8 cellular contexts compared by ENCODE assay signal in genomic region chr1:26697441-26697977, GRCh38. TPM values are rescaled to one million over a fixed set of nuclear protein-coding genes. Genes with fewer than 3 reads are reported as not detected.
DNase-seq lines count a peak whose midpoint lies in the region; ATAC-seq and TF ChIP-seq lines count a peak whose summit lies in the region.

No MANE protein-coding gene starts in this region.

- peak overlapping the region; percentile 78 to 81 for H3K4me3 ChIP-seq in DND-41 (ENCODE audit: low read depth in 1 of 2, low read length in 2 of 2)
- peak overlapping the region; percentile 80 for H3K4me3 ChIP-seq in Karpas-422 (ENCODE audit: low read length)
- H3K4me3 ChIP-seq in ectodermal cell (ENCODE audit: insufficient read depth, low read depth, low read length): peak overlapping the region; percentile 94
- H3K4me3 ChIP-seq in neutrophil (ENCODE audit: low read depth in 1 of 2, low read length in 1 of 2): peak overlapping the region; percentile 78 to 90

- H4K20me1 ChIP-seq in DND-41 (ENCODE audit: insufficient read depth, low read length): peaks cover 48% of the 10 kb centered on the region
- H4K20me1 ChIP-seq in Karpas-422 (ENCODE audit: insufficient read depth, low read depth, low read length): peaks cover 43% of the 10 kb centered on the region

- H3K9me2 ChIP-seq in Karpas-422 (replicated peaks; ENCODE audit: insufficient read depth, low read length): no peaks in the 10 kb centered on the region

- H3K4me1 ChIP-seq in DND-41 (ENCODE audit: insufficient read depth, low read length) (peaks cover 64% of the 10 kb centered on the region), Karpas-422 (ENCODE audit: low read length) (peaks cover 75% of the 10 kb centered on the region), ectodermal cell (ENCODE audit: control insufficient read depth, insufficient read depth, low read length) (peaks cover 42% of the 10 kb centered on the region), neutrophil (ENCODE audit: control insufficient read depth in 1 of 2, insufficient read depth in 1 of 2, low read depth in 1 of 2, low read length in 1 of 2) (peaks cover 73% of the 10 kb centered on the region in 2 experiments)

- WGBS in ectodermal cell, 2 experiments: 0 to 1% methylated on average over 24 to 27 of the region's 28 CpGs

- H3K27me3 ChIP-seq in DND-41 (ENCODE audit: insufficient read depth, low read length, poor library complexity) (no peaks in the 10 kb centered on the region), Karpas-422 (ENCODE audit: low read length) (no peaks in the 10 kb centered on the region), ectodermal cell (ENCODE audit: control insufficient read depth, insufficient read depth, low read length, poor library complexity, severe bottlenecking) (no peaks in the 10 kb centered on the region), neutrophil (no peaks in the 10 kb centered on the region)

- TF ChIP-seq CTCF in DND-41 (IDR thresholded peaks at IDR 0.05; ENCODE audit: borderline replicate concordance, extremely low read depth, low read length, poor library complexity, severe bottlenecking) (no peak), neutrophil (IDR thresholded peaks at IDR 0.05) (no peak)

- DNase-seq in DND-41 (peak; percentile 38), Karpas-422 (peak; percentile 61), hepatic stellate cell (ENCODE audit: low spot score) (no peak), H4 (ENCODE audit: low spot score) (no peak), NK-92 (lab: John Stamatoyannopoulos, UW; ENCODE audit: unreplicated experiment) (no peak)

- no peaks in the 10 kb centered on the region for H3K9me3 ChIP-seq in DND-41 (ENCODE audit: insufficient read depth, low read length, severe bottlenecking)
- no peaks in the 10 kb centered on the region for H3K9me3 ChIP-seq in Karpas-422 (ENCODE audit: low read length)
- H3K9me3 ChIP-seq in ectodermal cell (ENCODE audit: control insufficient read depth, low read length): no peaks in the 10 kb centered on the region
- no peaks in the 10 kb centered on the region for H3K9me3 ChIP-seq in neutrophil

- H3K79me2 ChIP-seq in DND-41 (ENCODE audit: insufficient read depth, low read length): peaks cover 86% of the 10 kb centered on the region
- peaks cover 62% of the 10 kb centered on the region for H3K79me2 ChIP-seq in Karpas-422 (ENCODE audit: low read length)

- H3K36me3 ChIP-seq in DND-41 (ENCODE audit: insufficient read depth, low read length) (peaks cover 46% of the 10 kb centered on the region), Karpas-422 (ENCODE audit: insufficient read depth, low read length) (peaks cover 19% of the 10 kb centered on the region; the same call in 1 of the 2 replicates), ectodermal cell (ENCODE audit: control insufficient read depth, insufficient read depth, low read length) (no peaks in the 10 kb centered on the region), neutrophil (no peaks in the 10 kb centered on the region)

- H3K4me2 ChIP-seq in DND-41 (ENCODE audit: insufficient read depth, low read length) (peak overlapping the region; percentile 97), Karpas-422 (ENCODE audit: low read depth, low read length, poor library complexity, severe bottlenecking) (peak overlapping the region; percentile 85)

- peak overlapping the region; percentile 89 for H3K9ac ChIP-seq in DND-41 (ENCODE audit: low read depth, low read length)
- H3K9ac ChIP-seq in Karpas-422 (ENCODE audit: low read length): peak overlapping the region; percentile 95

- peak overlapping the region; percentile 91 for H3K27ac ChIP-seq in DND-41 (ENCODE audit: low read length)
- H3K27ac ChIP-seq in Karpas-422 (ENCODE audit: low read length): peak overlapping the region; percentile 78
- H3K27ac ChIP-seq in ectodermal cell (ENCODE audit: insufficient read depth, low read depth, low read length, poor library complexity, severe bottlenecking): peak overlapping the region; percentile 67
- H3K27ac ChIP-seq in neutrophil: peak overlapping the region; percentile 96

- ATAC-seq in DND-41 (ENCODE audit: insufficient read depth, low read depth) (peak; percentile 0; the same call in 1 of the 3 replicates), HG03378 (IDR thresholded peaks at IDR 0.05; ENCODE audit: unreplicated experiment) (no peak)

- H2AFZ ChIP-seq in DND-41 (ENCODE audit: low read depth, low read length) (no peak overlapping the region), Karpas-422 (ENCODE audit: low read length) (no peak overlapping the region)

RNA-seq across cellular contexts. Expression of gene ARID1A, which starts 1.7 kb away (rescaled TPM):
- 55.8 and 73.1 TPM in 2 replicates for total RNA-seq in Karpas-422 (2014; rRNA removed; shearing (Covaris generic); ENCODE audit: low replicate concordance)
- polyA plus RNA-seq in ectodermal cell (2013, experiment 1 of 4): 103 TPM
- 120 TPM for polyA plus RNA-seq in ectodermal cell (2013, experiment 2 of 4)
- polyA plus RNA-seq in ectodermal cell (2013, experiment 3 of 4): 84.8 TPM
- 101 TPM for polyA plus RNA-seq in ectodermal cell (2013, experiment 4 of 4)
- 10.7 and 13.0 TPM in 2 replicates for total RNA-seq in H4 (2014; rRNA removed; shearing (Covaris generic))

Comparison
In these comparisons a context has a peak if more than half of its experiments do, and no peak if none do; other contexts are left out.
1. DNase-seq: peak in DND-41 (single experiment) and Karpas-422 (single experiment); none in hepatic stellate cell (single experiment), H4 (single experiment) and NK-92 (single experiment).
2. Peak in every context shown above with its lines, with median percentiles within 50 percentile points of each other: H3K27ac ChIP-seq and H3K4me3 ChIP-seq.